27 cellular contexts compared by ENCODE assay signal in genomic region chr1:22343456-22344426, GRCh38.
"Had no signal": no experiment of that assay in that cellular context is flagged by ENCODE, and none has a peak within 500 bp of the region (broad histone marks: within the 10 kb centered on the region; RNA-seq: fewer than 3 reads in every experiment).

No MANE protein-coding gene starts in this region.

- H3K9me3 ChIP-seq: colonic mucosa, esophagus squamous epithelium, left ventricle myocardium inferior, testis, transverse colon had no signal

- H3K27me3 ChIP-seq: testis had no signal

- H3K9me3 Mint-ChIP-seq: activated CD4-positive, alpha-beta T cell treated with anti-CD3 and anti-CD28 coated beads, Interleukin-2, amount 10 ng/mL, durations not matched to agents 7 days and 5 days; activated CD8-positive, alpha-beta T cell treated with anti-CD3 and anti-CD28 coated beads for 36 hours; activated naive CD4-positive, alpha-beta T cell treated with anti-CD3 and anti-CD28 coated beads, Interleukin-2, amount 50 U/mL, for 72 hours; activated T-cell treated with anti-CD3 and anti-CD28 coated beads, Interleukin-2, amount 50 U/mL, for 72 hours; natural killer cell treated with Interleukin-12 subunit alpha and Interleukin-12 subunit beta and Interleukin-15 and Interleukin-18, amount 100 ng/mL, for 72 hours; T-helper 1 cell treated with Interleukin-12 subunit alpha and Interleukin-12 subunit beta and Interleukin-4 antibody, amounts not matched to agents 30 μg/mL and 1 μg/mL, for 36 hours had no signal

- H3K27ac Mint-ChIP-seq: activated CD4-positive, alpha-beta T cell treated with anti-CD3 and anti-CD28 coated beads, Interleukin-2, amount 10 ng/mL, durations not matched to agents 7 days and 5 days; activated CD8-positive, alpha-beta T cell treated with anti-CD3 and anti-CD28 coated beads for 36 hours; activated naive CD4-positive, alpha-beta T cell treated with anti-CD3 and anti-CD28 coated beads, Interleukin-2, amount 50 U/mL, for 72 hours; activated T-cell treated with anti-CD3 and anti-CD28 coated beads, Interleukin-2, amount 50 U/mL, for 72 hours; natural killer cell treated with Interleukin-12 subunit alpha and Interleukin-12 subunit beta and Interleukin-15 and Interleukin-18, amount 100 ng/mL, for 72 hours; T-helper 1 cell treated with Interleukin-12 subunit alpha and Interleukin-12 subunit beta and Interleukin-4 antibody, amounts not matched to agents 30 μg/mL and 1 μg/mL, for 36 hours had no signal

- FAIRE-seq: bronchial epithelial cell, endometrium, frontal cortex, TTC549 had no signal

- H3K4me3 Mint-ChIP-seq: activated CD4-positive, alpha-beta T cell treated with anti-CD3 and anti-CD28 coated beads, Interleukin-2, amount 10 ng/mL, durations not matched to agents 7 days and 5 days; activated CD8-positive, alpha-beta T cell treated with anti-CD3 and anti-CD28 coated beads for 36 hours; activated T-cell treated with anti-CD3 and anti-CD28 coated beads, Interleukin-2, amount 50 U/mL, for 72 hours; natural killer cell treated with Interleukin-12 subunit alpha and Interleukin-12 subunit beta and Interleukin-15 and Interleukin-18, amount 100 ng/mL, for 72 hours; T-helper 1 cell treated with Interleukin-12 subunit alpha and Interleukin-12 subunit beta and Interleukin-4 antibody, amounts not matched to agents 30 μg/mL and 1 μg/mL, for 36 hours had no signal

- H3K4me1 Mint-ChIP-seq: activated CD4-positive, alpha-beta T cell treated with anti-CD3 and anti-CD28 coated beads, Interleukin-2, amount 10 ng/mL, durations not matched to agents 7 days and 5 days had no signal

- DNase-seq: activated CD4-positive, alpha-beta T cell treated with anti-CD3 and anti-CD28 coated beads for 1 hour; activated CD4-positive, alpha-beta T cell treated with anti-CD3 and anti-CD28 coated beads, Interleukin-2, amount 10 ng/mL, durations not matched to agents 7 days and 5 days; activated CD8-positive, alpha-beta T cell treated with anti-CD3 and anti-CD28 coated beads for 36 hours; activated naive CD4-positive, alpha-beta T cell; activated T-cell treated with anti-CD3 and anti-CD28 coated beads, Interleukin-2, amount 50 U/mL, for 72 hours; colonic mucosa; effector CD8-positive, alpha-beta T cell; esophagus squamous epithelium; glutamatergic neuron; islet precursor cell; left ventricle myocardium inferior; mesendoderm; right cardiac atrium; stimulated activated CD4-positive, alpha-beta T cell treated with anti-CD3 and anti-CD28 coated beads, Interleukin-4, amount 100 ng/mL, for 1 hour; stimulated activated naive CD8-positive, alpha-beta T cell treated with anti-CD3 and anti-CD28 coated beads, Interleukin-15, Interleukin-2, amounts not matched to agents 100 U/mL and 50 U/mL, for 24 hours; T-helper 9 cell; testis; transverse colon had no signal

- ATAC-seq: activated CD8-positive, alpha-beta T cell treated with anti-CD3 and anti-CD28 coated beads for 36 hours; activated naive CD4-positive, alpha-beta T cell treated with anti-CD3 and anti-CD28 coated beads, Interleukin-2, amount 50 U/mL, for 72 hours; activated T-cell treated with anti-CD3 and anti-CD28 coated beads, Interleukin-2, amount 50 U/mL, for 72 hours; natural killer cell treated with Interleukin-12 subunit alpha and Interleukin-12 subunit beta and Interleukin-15 and Interleukin-18, amount 100 ng/mL, for 72 hours; right cardiac atrium; stimulated activated naive CD8-positive, alpha-beta T cell treated with anti-CD3 and anti-CD28 coated beads, Interleukin-15, Interleukin-2, amounts not matched to agents 100 U/mL and 50 U/mL, for 24 hours had no signal

- H3K27ac ChIP-seq: colonic mucosa, epithelial cell of prostate, esophagus squamous epithelium, left ventricle myocardium inferior, testis, transverse colon had no signal

- H3K4me3 ChIP-seq: colonic mucosa, esophagus squamous epithelium, left ventricle myocardium inferior, lung, testis, transverse colon had no signal

- H3K36me3 ChIP-seq: colonic mucosa, esophagus squamous epithelium, left ventricle myocardium inferior, transverse colon had no signal

- H3K36me3 Mint-ChIP-seq: activated naive CD4-positive, alpha-beta T cell treated with anti-CD3 and anti-CD28 coated beads, Interleukin-2, amount 50 U/mL, for 72 hours; natural killer cell treated with Interleukin-12 subunit alpha and Interleukin-12 subunit beta and Interleukin-15 and Interleukin-18, amount 100 ng/mL, for 72 hours had no signal
